Comparison of ENCODE assay signal across 10 cellular contexts in genomic region chrX:39133971-39134370, GRCh38.
DNase-seq lines count a peak whose midpoint lies in the region; ATAC-seq and TF ChIP-seq lines count a peak whose summit lies in the region.
"Had no signal": no experiment of that assay in that cellular context is flagged by ENCODE, and none has a peak within 500 bp of the region (broad histone marks: within the 10 kb centered on the region; RNA-seq: fewer than 3 reads in every experiment).

No MANE protein-coding gene starts in this region.

- 0 out of 2 replicates have a peak, but pooled peaks cover 2% of the 10 kb centered on the region for H3K36me3 Mint-ChIP-seq in WTC11

- H3K27ac Mint-ChIP-seq in WTC11 = no peak overlapping the region

- no peaks in the 10 kb centered on the region for H3K9me3 Mint-ChIP-seq in WTC11

- H3K27ac ChIP-seq in neutrophil = peak overlapping the region; percentile 72
- H3K27ac ChIP-seq: gastroesophageal sphincter, skin epidermis had no signal

- TF ChIP-seq CTCF in WTC11 (IDR thresholded peaks at IDR 0.05) (0 out of 2 replicates have a peak, but pooled peaks have one; percentile 28), neutrophil (IDR thresholded peaks at IDR 0.05) (no peak)

- no peak overlapping the region for H3K4me3 Mint-ChIP-seq in WTC11

- H3K27me3 ChIP-seq in neutrophil = no peaks in the 10 kb centered on the region
- H3K27me3 ChIP-seq: gastroesophageal sphincter had no signal

- H3K4me1 ChIP-seq in neutrophil (ENCODE audit: control insufficient read depth in 1 of 2, insufficient read depth in 1 of 2, low read depth in 1 of 2, low read length in 1 of 2) = peaks cover 21% of the 10 kb centered on the region in 2 experiments
- H3K4me1 ChIP-seq: gastroesophageal sphincter had no signal

- no peaks in the 10 kb centered on the region for H3K36me3 ChIP-seq in neutrophil
- H3K36me3 ChIP-seq: gastroesophageal sphincter had no signal

- ATAC-seq in HG02870 (IDR thresholded peaks at IDR 0.05; ENCODE audit: unreplicated experiment) = peak; percentile 78
- ATAC-seq in WTC11 = peak; percentile 95
- no peak for ATAC-seq in HG03196 (IDR thresholded peaks at IDR 0.05; ENCODE audit: unreplicated experiment)
- no peak for ATAC-seq in HG02981 (IDR thresholded peaks at IDR 0.05; ENCODE audit: unreplicated experiment)
- ATAC-seq in HG03354 (IDR thresholded peaks at IDR 0.05; ENCODE audit: poor library complexity, severe bottlenecking, unreplicated experiment) = no peak
- ATAC-seq: gastroesophageal sphincter had no signal

- POLR2A ChIA-PET in WTC11 (lab: Charles Lee) = no interaction called here

- H3K9me3 ChIP-seq in neutrophil = no peaks in the 10 kb centered on the region
- H3K9me3 ChIP-seq: gastroesophageal sphincter had no signal

- CTCF ChIA-PET in WTC11 (lab: Charles Lee) = interaction anchor here (1.1 to 2.2 kb wide), 6 partner anchors 10 to 208 kb away, joined by 3 to 6 read pairs (median 3); no protein-coding TSS in a partner anchor

- DNase-seq in NCI-H1694 treated with DMSO at 0.1 percent for 48 hours (lab: John Stamatoyannopoulos, UW) = peak; percentile 8
- DNase-seq in NCI-H1694 (lab: John Stamatoyannopoulos, UW) = no peak
- peak; percentile 53 for DNase-seq in WTC11 (ENCODE audit: low spot score)

- peaks cover 3% of the 10 kb centered on the region; the same call in 1 of the 2 replicates for H3K27me3 Mint-ChIP-seq in WTC11 (ENCODE audit: low read depth)

- no peak overlapping the region for H3K4me3 ChIP-seq in neutrophil (ENCODE audit: low read depth in 1 of 2, low read length in 1 of 2)
- H3K4me3 ChIP-seq: gastroesophageal sphincter, skin epidermis had no signal

- peaks cover 14% of the 10 kb centered on the region for H3K4me1 Mint-ChIP-seq in WTC11

TF ChIP-seq in WTC11, 78 proteins besides CTCF, POLR2A, EP300 and RAD21:
- no peak for TF ChIP-seq ZNF121 (CRISPR knock-in tag; IDR thresholded peaks at IDR 0.05)

Comparison
In these comparisons a context has a peak if more than half of its experiments do, and no peak if none do; other contexts are left out.
1. ATAC-seq: peak in HG02870 (single experiment) and WTC11 (single experiment); none in HG03196 (single experiment), HG02981 (single experiment) and HG03354 (single experiment).